ENCODE assay signal across 8 cellular contexts in the genomic region with DNA sequence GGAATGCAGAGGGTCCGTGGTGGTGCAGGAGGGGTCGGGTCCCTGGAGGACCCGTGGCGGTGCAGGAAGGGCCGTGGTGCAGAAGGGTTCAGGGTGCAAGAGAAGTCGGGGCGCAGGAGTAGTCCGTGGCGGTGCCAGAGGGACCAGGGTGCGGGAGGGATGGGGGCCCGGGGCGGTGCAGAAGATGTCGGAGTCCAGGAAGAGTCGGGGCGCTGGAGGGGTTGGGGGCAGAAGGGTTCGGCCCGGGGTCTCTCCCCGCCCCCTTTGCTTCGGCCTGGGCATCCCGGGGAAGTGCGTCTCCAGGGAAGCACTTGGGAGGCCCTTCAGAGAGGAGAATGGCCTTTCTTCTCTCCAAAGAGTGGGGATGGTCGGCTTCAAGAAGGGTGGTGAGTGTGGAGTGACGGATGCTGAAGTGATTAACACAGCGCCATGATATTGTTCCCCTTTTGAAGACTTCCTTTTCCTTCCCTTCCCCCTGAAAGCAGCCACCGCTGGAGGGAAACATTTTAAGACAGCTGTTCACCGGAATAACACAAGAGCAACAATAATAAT. TPM values are rescaled to one million over a fixed set of nuclear protein-coding genes. Genes with fewer than 3 reads are reported as not detected.
A peak's percentile ranks its signal among the peaks of the same experiment; 100 is the strongest.
DNase-seq lines count a peak whose midpoint lies in the region; ATAC-seq and TF ChIP-seq lines count a peak whose summit lies in the region.

No MANE protein-coding gene starts in this region.

- ATAC-seq in HG03064 (IDR thresholded peaks at IDR 0.05; ENCODE audit: low read depth, unreplicated experiment) = peak; percentile 1

- DNase-seq in GM10266 (ENCODE audit: extremely low spot score) (peak; percentile 44), cardiac muscle cell (ENCODE audit: low read depth in 1 of 2, low spot score in 1 of 2) (peak in 1 of 2 donors; percentile 21), retinal pigment epithelial cell (ENCODE audit: low read depth) (no peak), mesenteric fat pad (ENCODE audit: low spot score) (no peak), islet precursor cell (no peak), NCI-H128 (lab: John Stamatoyannopoulos, UW; ENCODE audit: unreplicated experiment) (no peak)

- H3K36me3 ChIP-seq in cardiac muscle cell = no peaks in the 10 kb centered on the region

- H3K4me1 ChIP-seq in cardiac muscle cell (ENCODE audit: low read depth) = peaks cover 19% of the 10 kb centered on the region

- H3K9me3 ChIP-seq in cardiac muscle cell (ENCODE audit: low read depth) = no peaks in the 10 kb centered on the region

- H3K27ac ChIP-seq in cardiac muscle cell = peak overlapping the region; percentile 27

- H3K4me3 ChIP-seq in WI38 (ENCODE audit: low read depth, low read length) = peak overlapping the region; percentile 96
- H3K4me3 ChIP-seq in cardiac muscle cell = peak overlapping the region; percentile 64
- H3K4me3 ChIP-seq in retinal pigment epithelial cell (ENCODE audit: low read length) = peak overlapping the region; percentile 87

- H3K27me3 ChIP-seq in cardiac muscle cell = no peaks in the 10 kb centered on the region

- TF ChIP-seq CTCF in GM10266 (IDR thresholded peaks at IDR 0.05; ENCODE audit: control insufficient read depth, insufficient read depth, low read depth, missing control alignments) (no peak), WI38 (IDR thresholded peaks at IDR 0.05; ENCODE audit: low read depth, low read length) (no peak), cardiac muscle cell (IDR thresholded peaks at IDR 0.05; ENCODE audit: low read depth, low read length) (no peak), retinal pigment epithelial cell (conservative IDR thresholded peaks at IDR 0.05; ENCODE audit: low read depth, low read length) (no peak)

RNA-seq across cellular contexts. Expression of gene WDR37, which starts 1.0 kb away (rescaled TPM):
- total RNA-seq in cardiac muscle cell (13.0 and 14.6 TPM in 2 replicates), mesenteric fat pad (17.1 TPM)
- 15.7 and 16.7 TPM in 2 replicates for polyA plus RNA-seq in cardiac muscle cell

RNA-seq across cellular contexts. Expression of gene IDI1, which starts 8.3 kb away (rescaled TPM):
- total RNA-seq in cardiac muscle cell (39.1 and 95.8 TPM in 2 replicates), mesenteric fat pad (32.3 TPM)
- polyA plus RNA-seq in cardiac muscle cell = 73.8 and 182 TPM in 2 replicates

RNA-seq across cellular contexts. Expression of gene IDI2, which starts 31.5 kb away (rescaled TPM):
- not detected in 2 replicates for total RNA-seq in cardiac muscle cell
- polyA plus RNA-seq in cardiac muscle cell = 0.20 TPM in 1 of 2 replicates, not detected in the other
- total RNA-seq in mesenteric fat pad = not detected
